Comparison of ENCODE assay signal across 1 cellular context in genomic region chr12:60257063-60257462, GRCh38.
TF ChIP-seq lines count a peak whose summit lies in the region.

No MANE protein-coding gene starts in this region.

TF ChIP-seq in HepG2, 621 proteins besides CTCF, POLR2A, EP300 and RAD21 (continued from another document):
- TF ChIP-seq, protein P1, sequence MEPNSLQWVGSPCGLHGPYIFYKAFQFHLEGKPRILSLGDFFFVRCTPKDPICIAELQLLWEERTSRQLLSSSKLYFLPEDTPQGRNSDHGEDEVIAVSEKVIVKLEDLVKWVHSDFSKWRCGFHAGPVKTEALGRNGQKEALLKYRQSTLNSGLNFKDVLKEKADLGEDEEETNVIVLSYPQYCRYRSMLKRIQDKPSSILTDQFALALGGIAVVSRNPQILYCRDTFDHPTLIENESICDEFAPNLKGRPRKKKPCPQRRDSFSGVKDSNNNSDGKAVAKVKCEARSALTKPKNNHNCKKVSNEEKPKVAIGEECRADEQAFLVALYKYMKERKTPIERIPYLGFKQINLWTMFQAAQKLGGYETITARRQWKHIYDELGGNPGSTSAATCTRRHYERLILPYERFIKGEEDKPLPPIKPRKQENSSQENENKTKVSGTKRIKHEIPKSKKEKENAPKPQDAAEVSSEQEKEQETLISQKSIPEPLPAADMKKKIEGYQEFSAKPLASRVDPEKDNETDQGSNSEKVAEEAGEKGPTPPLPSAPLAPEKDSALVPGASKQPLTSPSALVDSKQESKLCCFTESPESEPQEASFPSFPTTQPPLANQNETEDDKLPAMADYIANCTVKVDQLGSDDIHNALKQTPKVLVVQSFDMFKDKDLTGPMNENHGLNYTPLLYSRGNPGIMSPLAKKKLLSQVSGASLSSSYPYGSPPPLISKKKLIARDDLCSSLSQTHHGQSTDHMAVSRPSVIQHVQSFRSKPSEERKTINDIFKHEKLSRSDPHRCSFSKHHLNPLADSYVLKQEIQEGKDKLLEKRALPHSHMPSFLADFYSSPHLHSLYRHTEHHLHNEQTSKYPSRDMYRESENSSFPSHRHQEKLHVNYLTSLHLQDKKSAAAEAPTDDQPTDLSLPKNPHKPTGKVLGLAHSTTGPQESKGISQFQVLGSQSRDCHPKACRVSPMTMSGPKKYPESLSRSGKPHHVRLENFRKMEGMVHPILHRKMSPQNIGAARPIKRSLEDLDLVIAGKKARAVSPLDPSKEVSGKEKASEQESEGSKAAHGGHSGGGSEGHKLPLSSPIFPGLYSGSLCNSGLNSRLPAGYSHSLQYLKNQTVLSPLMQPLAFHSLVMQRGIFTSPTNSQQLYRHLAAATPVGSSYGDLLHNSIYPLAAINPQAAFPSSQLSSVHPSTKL (CRISPR knock-in tag; IDR thresholded peaks at IDR 0.05) = no peak
